ENCODE assay signal across 33 cellular contexts in the genomic region with DNA sequence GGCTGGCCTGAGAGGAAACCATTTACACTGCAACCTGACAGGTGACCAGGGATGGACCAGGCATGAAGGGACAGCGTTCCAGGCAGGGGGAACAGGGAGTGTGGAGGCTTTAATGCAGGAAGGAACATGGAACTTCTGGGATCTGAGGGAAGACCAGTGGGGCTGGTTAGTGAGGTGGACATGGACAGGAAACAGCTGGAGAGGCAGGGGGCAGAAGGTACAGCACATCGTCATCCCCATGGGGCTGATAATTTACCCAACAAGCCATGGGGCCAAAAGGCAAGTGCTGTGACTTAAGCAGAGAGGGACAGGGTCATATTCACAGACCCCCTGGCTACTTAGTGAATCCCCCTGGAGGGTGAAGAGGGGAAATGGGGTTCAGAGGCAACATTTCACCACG.
"Had no signal": no experiment of that assay in that cellular context is flagged by ENCODE, and none has a peak within 500 bp of the region (broad histone marks: within the 10 kb centered on the region; RNA-seq: fewer than 3 reads in every experiment).

No MANE protein-coding gene starts in this region.

- H3K36me3 Mint-ChIP-seq: activated naive CD4-positive, alpha-beta T cell treated with anti-CD3 and anti-CD28 coated beads, Interleukin-2, amount 50 U/mL, for 24 hours; naive B cell; stimulated activated memory B cell treated with anti-CD40 and anti-IgM and Interleukin-4, amounts not matched to agents 10 μg/mL and 1 μg/mL and 100 μg/mL, for 72 hours had no signal

- H3K27ac ChIP-seq: body of pancreas, cardiac muscle cell, coronary artery, dorsolateral prefrontal cortex, foreskin keratinocyte, heart left ventricle, right atrium auricular region, upper lobe of left lung had no signal

- H3K27me3 ChIP-seq: body of pancreas, cardiac muscle cell, right atrium auricular region, upper lobe of left lung had no signal

- ATAC-seq: activated T-cell treated with anti-CD3 and anti-CD28 coated beads, Interleukin-2, amount 50 U/mL, for 4 hours; activated T-helper 17 cell treated with anti-CD3 and anti-CD28 coated beads, Interleukin-2, amount 50 U/mL, for 72 hours; body of pancreas; effector memory CD8-positive, alpha-beta T cell; foreskin keratinocyte; heart left ventricle; left cardiac atrium; stimulated activated memory B cell treated with anti-CD40 and anti-IgM and Interleukin-4, amounts not matched to agents 10 μg/mL and 1 μg/mL and 100 μg/mL, for 72 hours; stimulated activated naive CD8-positive, alpha-beta T cell treated with anti-CD3 and anti-CD28 coated beads, Interleukin-15, amount 100 ng/mL, for 72 hours had no signal

- H3K9me3 ChIP-seq: body of pancreas, heart left ventricle, right atrium auricular region, upper lobe of left lung had no signal

- H3K27ac Mint-ChIP-seq: activated CD4-positive, alpha-beta memory T cell treated with anti-CD3 and anti-CD28 coated beads, Interleukin-2, amount 10 ng/mL, durations not matched to agents 7 days and 5 days; activated CD4-positive, alpha-beta T cell treated with anti-CD3 and anti-CD28 coated beads, Interleukin-2, amount 10 ng/mL, durations not matched to agents 7 days and 5 days; activated naive CD4-positive, alpha-beta T cell treated with anti-CD3 and anti-CD28 coated beads, Interleukin-2, amount 50 U/mL, for 24 hours; activated T-helper 17 cell treated with anti-CD3 and anti-CD28 coated beads, Interleukin-2, amount 50 U/mL, for 72 hours; effector memory CD8-positive, alpha-beta T cell; nephron progenitor cell; stimulated activated memory B cell treated with anti-CD40 and anti-IgM and Interleukin-4, amounts not matched to agents 10 μg/mL and 1 μg/mL and 100 μg/mL, for 72 hours; stimulated activated naive CD8-positive, alpha-beta T cell treated with anti-CD3 and anti-CD28 coated beads, Interleukin-15, amount 100 ng/mL, for 72 hours had no signal

- H3K4me1 Mint-ChIP-seq: activated CD4-positive, alpha-beta memory T cell treated with anti-CD3 and anti-CD28 coated beads, Interleukin-2, amount 10 ng/mL, durations not matched to agents 7 days and 5 days; activated CD4-positive, alpha-beta T cell treated with anti-CD3 and anti-CD28 coated beads, Interleukin-2, amount 10 ng/mL, durations not matched to agents 7 days and 5 days; activated naive CD4-positive, alpha-beta T cell treated with anti-CD3 and anti-CD28 coated beads, Interleukin-2, amount 50 U/mL, for 24 hours; activated T-helper 17 cell treated with anti-CD3 and anti-CD28 coated beads, Interleukin-2, amount 50 U/mL, for 72 hours; naive B cell; stimulated activated memory B cell treated with anti-CD40 and anti-IgM and Interleukin-4, amounts not matched to agents 10 μg/mL and 1 μg/mL and 100 μg/mL, for 72 hours; stimulated activated naive CD8-positive, alpha-beta T cell treated with anti-CD3 and anti-CD28 coated beads, Interleukin-15, amount 100 ng/mL, for 72 hours had no signal

- DNase-seq: activated CD4-positive, alpha-beta memory T cell treated with anti-CD3 and anti-CD28 coated beads, Interleukin-2, amount 10 ng/mL, durations not matched to agents 7 days and 5 days; activated CD4-positive, alpha-beta T cell treated with anti-CD3 and anti-CD28 coated beads for 1 hour; activated CD4-positive, alpha-beta T cell treated with anti-CD3 and anti-CD28 coated beads, Interleukin-2, amount 10 ng/mL, durations not matched to agents 7 days and 5 days; activated CD8-positive, alpha-beta memory T cell treated with anti-CD3 and anti-CD28 coated beads, Interleukin-2, amount 50 U/mL, for 48 hours; activated gamma-delta T cell treated with Interleukin-2 at 50 U/mL for 16 hours; activated T-cell treated with anti-CD3 and anti-CD28 coated beads, Interleukin-2, amount 50 U/mL, for 4 hours; anterior cingulate cortex; body of pancreas; cerebellar nuclear complex; dorsolateral prefrontal cortex; effector memory CD8-positive, alpha-beta T cell; foreskin keratinocyte; heart left ventricle; hypothalamus; left cardiac atrium; mammary epithelial cell; naive B cell; nephron progenitor cell; occipital lobe; stimulated activated CD4-positive, alpha-beta T cell treated with anti-CD3 and anti-CD28 coated beads, Interleukin-1b, Interleukin-23, amount 100 ng/mL, for 48 hours; stimulated activated CD4-positive, alpha-beta T cell treated with anti-CD3 and anti-CD28 coated beads, Interleukin-4, amount 100 ng/mL, for 4 hours; stimulated activated CD8-positive, alpha-beta memory T cell treated with anti-CD3 and anti-CD28 coated beads, Interleukin-4, amount 100 ng/mL, for 48 hours; stimulated activated naive CD8-positive, alpha-beta T cell treated with anti-CD3 and anti-CD28 coated beads, Interleukin-15, amount 100 ng/mL, for 72 hours; substantia nigra; T-helper 2 cell; upper lobe of left lung had no signal

- H3K4me1 ChIP-seq: body of pancreas, heart left ventricle, right atrium auricular region, upper lobe of left lung had no signal

- H3K4me3 Mint-ChIP-seq: activated CD4-positive, alpha-beta memory T cell treated with anti-CD3 and anti-CD28 coated beads, Interleukin-2, amount 10 ng/mL, durations not matched to agents 7 days and 5 days; activated CD4-positive, alpha-beta T cell treated with anti-CD3 and anti-CD28 coated beads, Interleukin-2, amount 10 ng/mL, durations not matched to agents 7 days and 5 days; activated naive CD4-positive, alpha-beta T cell treated with anti-CD3 and anti-CD28 coated beads, Interleukin-2, amount 50 U/mL, for 24 hours; activated T-cell treated with anti-CD3 and anti-CD28 coated beads, Interleukin-2, amount 50 U/mL, for 4 hours; activated T-helper 17 cell treated with anti-CD3 and anti-CD28 coated beads, Interleukin-2, amount 50 U/mL, for 72 hours; effector memory CD8-positive, alpha-beta T cell; naive B cell; nephron progenitor cell; stimulated activated memory B cell treated with anti-CD40 and anti-IgM and Interleukin-4, amounts not matched to agents 10 μg/mL and 1 μg/mL and 100 μg/mL, for 72 hours; stimulated activated naive CD8-positive, alpha-beta T cell treated with anti-CD3 and anti-CD28 coated beads, Interleukin-15, amount 100 ng/mL, for 72 hours had no signal

- H3K4me3 ChIP-seq: body of pancreas, cardiac muscle cell, coronary artery, dorsolateral prefrontal cortex, heart left ventricle, right atrium auricular region, smooth muscle cell, upper lobe of left lung had no signal

- H3K9me3 Mint-ChIP-seq: activated naive CD4-positive, alpha-beta T cell treated with anti-CD3 and anti-CD28 coated beads, Interleukin-2, amount 50 U/mL, for 24 hours; activated T-cell treated with anti-CD3 and anti-CD28 coated beads, Interleukin-2, amount 50 U/mL, for 4 hours; activated T-helper 17 cell treated with anti-CD3 and anti-CD28 coated beads, Interleukin-2, amount 50 U/mL, for 72 hours; effector memory CD8-positive, alpha-beta T cell; stimulated activated memory B cell treated with anti-CD40 and anti-IgM and Interleukin-4, amounts not matched to agents 10 μg/mL and 1 μg/mL and 100 μg/mL, for 72 hours; stimulated activated naive CD8-positive, alpha-beta T cell treated with anti-CD3 and anti-CD28 coated beads, Interleukin-15, amount 100 ng/mL, for 72 hours had no signal

- H3K4me2 ChIP-seq: smooth muscle cell had no signal

- H3K36me3 ChIP-seq: cardiac muscle cell, heart left ventricle, right atrium auricular region, upper lobe of left lung had no signal
